8 cellular contexts compared by ENCODE assay signal in the genomic region with DNA sequence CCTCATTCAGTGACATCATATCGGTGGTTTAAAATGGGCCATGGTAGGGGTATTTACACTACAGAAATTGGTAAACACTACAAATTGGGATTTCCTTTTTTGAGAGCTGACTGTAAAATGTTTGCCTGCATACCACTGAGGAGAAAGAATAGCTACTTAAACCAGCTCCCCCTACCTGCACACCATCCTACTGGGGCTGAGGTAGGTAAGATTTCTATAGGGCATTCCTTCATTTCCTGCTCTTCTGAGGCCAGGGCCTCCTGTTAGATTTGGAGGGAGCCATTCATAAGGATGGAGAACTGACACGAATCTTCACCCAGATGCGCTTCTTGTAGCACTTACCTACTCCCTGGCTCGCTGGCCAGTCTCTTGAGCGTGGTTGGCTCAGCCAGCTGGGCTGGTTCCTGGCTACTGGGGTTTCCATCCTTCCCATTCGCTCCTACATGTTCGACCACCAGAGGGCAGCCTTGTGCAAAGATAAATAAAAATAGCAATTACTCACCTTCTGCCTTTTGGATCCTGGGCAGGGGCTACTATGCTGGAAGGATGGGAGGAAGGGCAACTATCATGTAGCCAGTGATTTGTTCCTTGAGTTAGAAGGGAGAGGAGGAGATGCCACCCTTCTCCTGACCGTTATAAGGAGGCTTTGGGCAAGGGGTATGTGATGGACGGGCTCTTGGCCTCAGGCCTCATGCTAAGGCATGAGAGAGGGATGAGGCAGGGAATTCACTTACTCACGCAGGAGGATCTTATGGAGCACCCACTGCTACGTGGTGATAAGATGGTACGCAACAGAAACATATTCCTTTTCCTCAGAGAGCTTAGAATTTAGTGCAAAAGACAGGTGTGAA. TPM values are rescaled to one million over a fixed set of nuclear protein-coding genes. Genes with fewer than 3 reads are reported as not detected.
A peak's percentile ranks its signal among the peaks of the same experiment; 100 is the strongest.
DNase-seq lines count a peak whose midpoint lies in the region; ATAC-seq and TF ChIP-seq lines count a peak whose summit lies in the region.

No MANE protein-coding gene starts in this region.

- POLR2A ChIA-PET in CD8-positive, alpha-beta T cell (lab: Charles Lee): interaction anchor here (0.5 to 1.8 kb wide), 5 partner anchors 121 to 262 kb away, joined by 3 to 5 read pairs (median 3); no protein-coding TSS in a partner anchor

- H3K9me3 ChIP-seq in CD8-positive, alpha-beta T cell (ENCODE audit: low read length): no peaks in the 10 kb centered on the region
- no peaks in the 10 kb centered on the region for H3K9me3 ChIP-seq in NT2/D1 (ENCODE audit: insufficient read depth, low read length)

- no peaks in the 10 kb centered on the region for H3K9me3 Mint-ChIP-seq in CD8-positive, alpha-beta T cell
- H3K9me3 Mint-ChIP-seq in endothelial cell (ENCODE audit: unreplicated experiment): no peaks in the 10 kb centered on the region

- intact Hi-C loops in CD8-positive, alpha-beta T cell (cut with DNase I, micrococcal nuclease): loop anchor here (1.0 to 10.0 kb wide), 6 partner anchors 120 to 860 kb away; no protein-coding TSS in a partner anchor

- H3K27me3 ChIP-seq in CD8-positive, alpha-beta T cell (ENCODE audit: insufficient read depth, low read length): no peaks in the 10 kb centered on the region
- H3K27me3 ChIP-seq in NT2/D1 (ENCODE audit: insufficient read depth, insufficient read length): peaks cover 5% of the 10 kb centered on the region

- peaks cover 3% of the 10 kb centered on the region for H3K27me3 Mint-ChIP-seq in CD8-positive, alpha-beta T cell (ENCODE audit: low read depth)
- H3K27me3 Mint-ChIP-seq in endothelial cell (ENCODE audit: unreplicated experiment): peaks cover 11% of the 10 kb centered on the region

- CTCF ChIA-PET in CD8-positive, alpha-beta T cell (lab: Charles Lee): interaction anchor here (0.7 to 8.8 kb wide), 42 partner anchors 10 to 627 kb away, joined by 3 to 178 read pairs (median 4); partner anchors contain the start of genes ATP2B4 and OPTC

- H3K4me1 ChIP-seq in CD8-positive, alpha-beta T cell (ENCODE audit: insufficient read depth, low read length): no peaks in the 10 kb centered on the region
- H3K4me1 ChIP-seq in NT2/D1 (ENCODE audit: insufficient read depth, insufficient read length): peaks cover 23% of the 10 kb centered on the region

- no peaks in the 10 kb centered on the region for H3K36me3 Mint-ChIP-seq in CD8-positive, alpha-beta T cell
- H3K36me3 Mint-ChIP-seq in endothelial cell (ENCODE audit: low read depth, unreplicated experiment): no peaks in the 10 kb centered on the region

- H3K27ac Mint-ChIP-seq in CD8-positive, alpha-beta T cell: no peak overlapping the region
- no peak overlapping the region for H3K27ac Mint-ChIP-seq in endothelial cell (ENCODE audit: unreplicated experiment)

- peak; percentile 66 for ATAC-seq in CD8-positive, alpha-beta T cell
- no peak for ATAC-seq in GM19467 (IDR thresholded peaks at IDR 0.05; ENCODE audit: unreplicated experiment)

- H3K4me1 Mint-ChIP-seq in CD8-positive, alpha-beta T cell (ENCODE audit: low read depth): peaks cover 2% of the 10 kb centered on the region
- peaks cover 35% of the 10 kb centered on the region for H3K4me1 Mint-ChIP-seq in endothelial cell (ENCODE audit: unreplicated experiment)

- DNase-seq in CD8-positive, alpha-beta T cell: peak; percentile 34 to 86 (median 69)
- DNase-seq in HUDEP-2 (lab: John Stamatoyannopoulos, UW; ENCODE audit: unreplicated experiment in 76 of 76): peak in 48 of 76 experiments; percentile 4 to 64 (median 34)
- peak; percentile 91 for DNase-seq in NT2/D1 (ENCODE audit: low read depth, low spot score)
- DNase-seq in activated CD8-positive, alpha-beta memory T cell treated with anti-CD3 and anti-CD28 coated beads for 48 hours (ENCODE audit: low read depth in 2 of 3, low spot score in 2 of 3): peak in 2 of 3 experiments; percentile 70 to 73
- DNase-seq in endothelial cell (ENCODE audit: low spot score): peak; percentile 85
- peak; percentile 81 for DNase-seq in midbrain (lab: John Stamatoyannopoulos, UW)
- peak; percentile 45 to 58 for DNase-seq in stimulated activated CD8-positive, alpha-beta memory T cell treated with anti-CD3 and anti-CD28 coated beads, Interleukin-2, amount 100 ng/mL, for 1 hour (ENCODE audit: low read depth in 2 of 2)

- no peaks in the 10 kb centered on the region for H3K36me3 ChIP-seq in CD8-positive, alpha-beta T cell (ENCODE audit: insufficient read depth, low read length)
- no peaks in the 10 kb centered on the region for H3K36me3 ChIP-seq in NT2/D1 (ENCODE audit: insufficient read depth, insufficient read length, low read length)

- no peak overlapping the region for H3K4me3 ChIP-seq in CD8-positive, alpha-beta T cell (ENCODE audit: low read depth, low read length)
- no peak overlapping the region for H3K4me3 ChIP-seq in NT2/D1 (ENCODE audit: insufficient read length, low read depth)

- H3K9ac ChIP-seq in NT2/D1 (ENCODE audit: insufficient read length, low read depth): no peak overlapping the region

- peak; percentile 88 for TF ChIP-seq CTCF in CD8-positive, alpha-beta T cell (IDR thresholded peaks at IDR 0.05)
- TF ChIP-seq CTCF in endothelial cell (IDR thresholded peaks at IDR 0.05; ENCODE audit: unreplicated experiment): peak; percentile 89

- H3K4me3 Mint-ChIP-seq in CD8-positive, alpha-beta T cell: no peak overlapping the region
- no peak overlapping the region for H3K4me3 Mint-ChIP-seq in endothelial cell (ENCODE audit: unreplicated experiment)

- no peak overlapping the region for H3K27ac ChIP-seq in CD8-positive, alpha-beta T cell (ENCODE audit: low read depth, low read length)

RNA-seq across cellular contexts. Expression of gene OPTC, which starts 10.7 kb away (rescaled TPM):
- total RNA-seq in CD8-positive, alpha-beta T cell: not detected
- 0.36 TPM for total RNA-seq in endothelial cell (ENCODE audit: unreplicated experiment)

RNA-seq across cellular contexts. Expression of gene PRELP, which starts 29.0 kb away (rescaled TPM):
- total RNA-seq in CD8-positive, alpha-beta T cell: not detected
- 0.13 TPM for total RNA-seq in endothelial cell (ENCODE audit: unreplicated experiment)

Comparison
In these comparisons a context has a peak if more than half of its experiments do, and no peak if none do; other contexts are left out.
1. DNase-seq: peak in every context shown above with its lines; median percentile 91 in NT2/D1; 85 in endothelial cell; 81 in midbrain; 72 in activated CD8-positive, alpha-beta memory T cell treated with anti-CD3 and anti-CD28 coated beads for 48 hours; 69 in CD8-positive, alpha-beta T cell; 52 in stimulated activated CD8-positive, alpha-beta memory T cell treated with anti-CD3 and anti-CD28 coated beads, Interleukin-2, amount 100 ng/mL, for 1 hour; 34 in HUDEP-2.